Comparison of ENCODE assay signal across 8 cellular contexts in genomic region chr4:52051213-52051614, GRCh38. TPM values are rescaled to one million over a fixed set of nuclear protein-coding genes. Genes with fewer than 3 reads are reported as not detected.
A peak's percentile ranks its signal among the peaks of the same experiment; 100 is the strongest.
DNase-seq lines count a peak whose midpoint lies in the region; ATAC-seq and TF ChIP-seq lines count a peak whose summit lies in the region.

A gene with protein sequence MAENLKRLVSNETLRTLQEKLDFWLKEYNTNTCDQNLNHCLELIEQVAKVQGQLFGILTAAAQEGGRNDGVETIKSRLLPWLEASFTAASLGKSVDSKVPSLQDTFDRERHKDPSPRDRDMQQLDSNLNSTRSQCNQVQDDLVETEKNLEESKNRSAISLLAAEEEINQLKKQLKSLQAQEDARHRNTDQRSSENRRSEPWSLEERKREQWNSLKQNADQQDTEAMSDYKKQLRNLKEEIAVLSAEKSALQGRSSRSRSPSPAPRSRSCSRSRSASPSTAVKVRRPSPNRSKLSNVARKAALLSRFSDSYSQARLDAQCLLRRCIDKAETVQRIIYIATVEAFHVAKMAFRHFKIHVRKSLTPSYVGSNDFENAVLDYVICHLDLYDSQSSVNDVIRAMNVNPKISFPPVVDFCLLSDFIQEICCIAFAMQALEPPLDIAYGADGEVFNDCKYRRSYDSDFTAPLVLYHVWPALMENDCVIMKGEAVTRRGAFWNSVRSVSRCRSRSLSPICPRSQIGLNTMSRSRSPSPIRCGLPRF (plus strand): TSS chr4:52051304. CDS start chr4:52051705, 401 bp downstream.

- H3K4me1 ChIP-seq in ACC112 (ENCODE audit: control insufficient read depth, insufficient read depth, low read length, unreplicated experiment) (no peaks in the 10 kb centered on the region), adrenal gland (replicated peaks in 1 of 2) (no peaks in the 10 kb centered on the region), iPS DF 6.9 (ENCODE audit: control insufficient read depth, insufficient read depth, low read length) (no peaks in the 10 kb centered on the region), skeletal muscle tissue (ENCODE audit: control insufficient read depth in 3 of 3, insufficient read depth in 3 of 3, low read length in 3 of 3) (peaks cover 8 to 12% (median 12%) of the 10 kb centered on the region in 3 donors)

- DNase-seq in adrenal gland (peak; percentile 19 to 52 (median 28)), iPS DF 6.9 (ENCODE audit: low read depth, low spot score) (no peak), SIG-M5 (lab: John Stamatoyannopoulos, UW) (no peak)

- H3K79me2 ChIP-seq in ACC112 (ENCODE audit: control insufficient read depth, insufficient read depth, low read length, unreplicated experiment): no peaks in the 10 kb centered on the region

- H3K9ac ChIP-seq in skeletal muscle tissue (ENCODE audit: low read depth in 1 of 3, low read length in 3 of 3): peak within 1 kb of the TSS; percentile 58 to 67 (median 59)

- ATAC-seq in GM18511 (IDR thresholded peaks at IDR 0.05; ENCODE audit: unreplicated experiment) (peak; percentile 54), HG03045 (IDR thresholded peaks at IDR 0.05; ENCODE audit: unreplicated experiment) (peak; percentile 49), HG03139 (IDR thresholded peaks at IDR 0.05; ENCODE audit: unreplicated experiment) (no peak)

- H3K4me3 ChIP-seq in ACC112 (ENCODE audit: low read depth, low read length) (peak within 1 kb of the TSS; percentile 85), adrenal gland (peak within 1 kb of the TSS in 3 of 4 donors; percentile 1 to 63 (median 53)), iPS DF 6.9 (ENCODE audit: low read length) (peak within 1 kb of the TSS; percentile 60; the same call in 1 of the 2 replicates), skeletal muscle tissue (ENCODE audit: low read length in 3 of 3) (peak within 1 kb of the TSS; percentile 69 to 74 (median 72))

- whole genome bisulfite sequencing in adrenal gland, 4 donors: 1 to 6% (median 2%) methylated on average over 2 to 44 of the region's 44 CpGs
- no CpG with 5 or more reads among the region's 44 CpGs for WGBS in iPS DF 6.9 (ENCODE audit: insufficient coverage, insufficient read length)

- TF ChIP-seq POLR2A in adrenal gland (IDR thresholded peaks at IDR 0.05): peak in 1 of 2 donors; percentile 2

- H2AFZ ChIP-seq in ACC112 (ENCODE audit: low read length, unreplicated experiment): peak within 1 kb of the TSS; percentile 92

- intact Hi-C loops in adrenal gland (cut with DNase I): no loop called here

- TF ChIP-seq CTCF in adrenal gland (IDR thresholded peaks at IDR 0.05): no peak

- H3K9me3 ChIP-seq in adrenal gland (replicated peaks in 1 of 3) (no peaks in the 10 kb centered on the region), iPS DF 6.9 (ENCODE audit: control insufficient read depth, insufficient read depth, low read length) (no peaks in the 10 kb centered on the region), skeletal muscle tissue (ENCODE audit: control insufficient read depth in 3 of 3, low read length in 3 of 3) (no peaks in the 10 kb centered on the region)

- H3K36me3 ChIP-seq in ACC112 (ENCODE audit: insufficient read depth, low read length) (no peaks in the 10 kb centered on the region), adrenal gland (replicated peaks in 1 of 2) (no peaks in the 10 kb centered on the region), iPS DF 6.9 (ENCODE audit: control insufficient read depth, insufficient read depth, low read length) (no peaks in the 10 kb centered on the region), skeletal muscle tissue (ENCODE audit: control insufficient read depth in 3 of 3, insufficient read depth in 3 of 3, low read length in 3 of 3) (no peaks in the 10 kb centered on the region)

- H3K27ac ChIP-seq in ACC112 (ENCODE audit: low read depth, low read length) (peak within 1 kb of the TSS; percentile 5; the same call in 1 of the 2 replicates), adrenal gland (peak within 1 kb of the TSS in 4 of 5 donors; percentile 7 to 64 (median 22)), iPS DF 6.9 (ENCODE audit: low read length) (no peak within 1 kb of the TSS), skeletal muscle tissue (ENCODE audit: low read depth, low read length) (peak within 1 kb of the TSS; percentile 62)

- H3K27me3 ChIP-seq in ACC112 (ENCODE audit: insufficient read depth, low read length) (peaks cover 39% of the 10 kb centered on the region), adrenal gland (no peaks in the 10 kb centered on the region), iPS DF 6.9 (ENCODE audit: control insufficient read depth, insufficient read depth, low read length) (no peaks in the 10 kb centered on the region; the same call in 1 of the 2 replicates), skeletal muscle tissue (ENCODE audit: control insufficient read depth in 3 of 3, insufficient read depth in 3 of 3, low read length in 3 of 3) (peaks cover 0 to 28% (median 10%) of the 10 kb centered on the region in 3 donors)

RNA-seq across cellular contexts. Expression of the gene that starts here (rescaled TPM):
- total RNA-seq in adrenal gland: 10 to 100 TPM in 6 of 8 donors, 1 to 10 TPM in 2; 4.2 to 29.2 (median 15.3) TPM
- polyA plus RNA-seq in adrenal gland: 1 to 10 TPM; 2.5 to 5.6 (median 2.5) TPM
- total RNA-seq in skeletal muscle tissue: 0.52 TPM

Comparison
In these comparisons a context has a peak if more than half of its experiments do, and no peak if none do; other contexts are left out.
1. DNase-seq: peak in adrenal gland (7 of 7); none in iPS DF 6.9 (single experiment) and SIG-M5 (single experiment).
2. Peak in every context shown above with its lines, with median percentiles within 50 percentile points of each other: H3K4me3 ChIP-seq.